Comparison of ENCODE assay signal across 1 cellular context in genomic region chr22:20464912-20465758, GRCh38.
TF ChIP-seq lines count a peak whose summit lies in the region.

No MANE protein-coding gene starts in this region.

TF ChIP-seq in K562, 482 proteins besides CTCF, POLR2A, EP300 and RAD21 (continues in another document):
- 0 out of 2 replicates have a peak, but pooled peaks have one; percentile 22 for TF ChIP-seq STAG1 (CRISPR knock-in tag; IDR thresholded peaks at IDR 0.05; ENCODE audit: borderline replicate concordance)
- peak; percentile 43; the same call in 1 of the 2 replicates for TF ChIP-seq ZBTB7A (IDR thresholded peaks at IDR 0.05; ENCODE audit: borderline replicate concordance, control insufficient read depth, low read depth, low read length)
- 0 out of 2 replicates have a peak, but pooled peaks have one; percentile 61 for TF ChIP-seq E2F4 (CRISPR knock-in tag; IDR thresholded peaks at IDR 0.05; ENCODE audit: low read depth)
- no peak for TF ChIP-seq BCLAF1 (IDR thresholded peaks at IDR 0.05; ENCODE audit: borderline replicate concordance in 1 of 2, control insufficient read depth in 1 of 2, low read depth in 2 of 2, low read length in 1 of 2)
- 0 out of 2 replicates have a peak, but pooled peaks have one; percentile 23 for TF ChIP-seq ZFPM2 (CRISPR knock-in tag; IDR thresholded peaks at IDR 0.05)
- TF ChIP-seq TBL1XR1 (IDR thresholded peaks at IDR 0.05; ENCODE audit: low read length in 2 of 2): peak in 1 of 2 experiments; percentile 1; a peak in 1 of 4 replicates
- TF ChIP-seq ZNF511 (CRISPR knock-in tag; IDR thresholded peaks at IDR 0.05): 0 out of 2 replicates have a peak, but pooled peaks have one; percentile 50
- TF ChIP-seq ZBTB33 (CRISPR knock-in tag; IDR thresholded peaks at IDR 0.05): 0 out of 2 replicates have a peak, but pooled peaks have one; percentile 1
- 0 out of 2 replicates have a peak, but pooled peaks have one; percentile 25 for TF ChIP-seq XRCC5 (IDR thresholded peaks at IDR 0.05; ENCODE audit: low read depth, low read length)
- TF ChIP-seq ZNF197 (CRISPR knock-in tag; IDR thresholded peaks at IDR 0.05; ENCODE audit: low read depth): no peak
- TF ChIP-seq ZNF217 (CRISPR knock-in tag; IDR thresholded peaks at IDR 0.05): 0 out of 2 replicates have a peak, but pooled peaks have one; percentile 31
- TF ChIP-seq PURB (CRISPR knock-in tag; IDR thresholded peaks at IDR 0.05; ENCODE audit: low read depth): 0 out of 2 replicates have a peak, but pooled peaks have one; percentile 24
- no peak for TF ChIP-seq ZNF274 (IDR thresholded peaks at IDR 0.05; ENCODE audit: borderline replicate concordance, low read depth, low read length)
- 0 out of 2 replicates have a peak, but pooled peaks have one; percentile 18 for TF ChIP-seq PRMT5 (CRISPR knock-in tag; IDR thresholded peaks at IDR 0.05)
- TF ChIP-seq TEAD1 (CRISPR knock-in tag; IDR thresholded peaks at IDR 0.05): 0 out of 4 replicates have a peak, but pooled peaks of 1 of the 2 experiments have one; percentile 58
- TF ChIP-seq SRF (CRISPR knock-in tag; IDR thresholded peaks at IDR 0.05): peak in 1 of 2 experiments; percentile 31; a peak in 1 of 4 replicates
- no peak for TF ChIP-seq HDAC2 (IDR thresholded peaks at IDR 0.05)
- TF ChIP-seq CEBPG (CRISPR knock-in tag; IDR thresholded peaks at IDR 0.05): 0 out of 2 replicates have a peak, but pooled peaks have one; percentile 17
- TF ChIP-seq CEBPG (tag; conservative IDR thresholded peaks at IDR 0.05 in 1 of 2, IDR thresholded peaks at IDR 0.05 in 1 of 2): no peak
- peak; percentile 10 for TF ChIP-seq SETDB1 (IDR thresholded peaks at IDR 0.05; ENCODE audit: low read length)
- peak; percentile 64; the same call in 1 of the 2 replicates for TF ChIP-seq ZNF431 (CRISPR knock-in tag; IDR thresholded peaks at IDR 0.05)
- 0 out of 2 replicates have a peak, but pooled peaks have one; percentile 8 for TF ChIP-seq ZKSCAN1 (IDR thresholded peaks at IDR 0.05; ENCODE audit: low read depth, low read length)
- TF ChIP-seq ELK1 (CRISPR knock-in tag; IDR thresholded peaks at IDR 0.05): peak; percentile 30
- peak; percentile 39; the same call in 1 of the 2 replicates for TF ChIP-seq NR2C2 (CRISPR knock-in tag; IDR thresholded peaks at IDR 0.05)
- TF ChIP-seq NR2C2 (tag; IDR thresholded peaks at IDR 0.05): no peak
- peak; percentile 0; the same call in 1 of the 2 replicates for TF ChIP-seq FOXP1 (CRISPR knock-in tag; IDR thresholded peaks at IDR 0.05)
- peak; percentile 52; the same call in 1 of the 2 replicates for TF ChIP-seq SP1 (CRISPR knock-in tag; IDR thresholded peaks at IDR 0.05)
- no peak for TF ChIP-seq ARID4B (CRISPR knock-in tag; IDR thresholded peaks at IDR 0.05)
- 0 out of 2 replicates have a peak, but pooled peaks have one; percentile 41 for TF ChIP-seq POLR2AphosphoS2 (IDR thresholded peaks at IDR 0.05; ENCODE audit: low read length)
- TF ChIP-seq ZNF740 (CRISPR knock-in tag; IDR thresholded peaks at IDR 0.05): 0 out of 2 replicates have a peak, but pooled peaks have one; percentile 77
- no peak for TF ChIP-seq ZNF740 (tag; IDR thresholded peaks at IDR 0.05)
- TF ChIP-seq ASH1L (IDR thresholded peaks at IDR 0.05; ENCODE audit: borderline replicate concordance, low read depth, partially characterized antibody): no peak
- TF ChIP-seq ZEB2 (IDR thresholded peaks at IDR 0.05): no peak
- peak; percentile 56 for TF ChIP-seq ETV5 (CRISPR knock-in tag; IDR thresholded peaks at IDR 0.05; ENCODE audit: low read depth)
- 0 out of 2 replicates have a peak, but pooled peaks have one; percentile 7 for TF ChIP-seq TFAP4 (CRISPR knock-in tag; IDR thresholded peaks at IDR 0.05; ENCODE audit: borderline replicate concordance)
- no peak for TF ChIP-seq RBM14 (IDR thresholded peaks at IDR 0.05; ENCODE audit: borderline replicate concordance, insufficient read depth, low read depth, low read length)
- peak; percentile 71; the same call in 1 of the 2 replicates for TF ChIP-seq MED1 (CRISPR knock-in tag; IDR thresholded peaks at IDR 0.05; ENCODE audit: borderline replicate concordance)
- TF ChIP-seq POLR2G (IDR thresholded peaks at IDR 0.05; ENCODE audit: low read depth, low read length): peak; percentile 67
- peak; percentile 88 for TF ChIP-seq E2F5 (CRISPR knock-in tag; IDR thresholded peaks at IDR 0.05)
- 0 out of 2 replicates have a peak, but pooled peaks have one; percentile 53 for TF ChIP-seq ZC3H4 (CRISPR knock-in tag; IDR thresholded peaks at IDR 0.05; ENCODE audit: borderline replicate concordance)
- peak; percentile 66; the same call in 1 of the 2 replicates for TF ChIP-seq THRB (CRISPR knock-in tag; conservative IDR thresholded peaks at IDR 0.05)
- TF ChIP-seq CBFB (CRISPR knock-in tag; IDR thresholded peaks at IDR 0.05): peak; percentile 91
- peak; percentile 70 for TF ChIP-seq ZNF263 (CRISPR knock-in tag; IDR thresholded peaks at IDR 0.05; ENCODE audit: borderline replicate concordance)
- TF ChIP-seq ZNF436 (CRISPR knock-in tag; IDR thresholded peaks at IDR 0.05): no peak
